8 cellular contexts compared by ENCODE assay signal in the genomic region with DNA sequence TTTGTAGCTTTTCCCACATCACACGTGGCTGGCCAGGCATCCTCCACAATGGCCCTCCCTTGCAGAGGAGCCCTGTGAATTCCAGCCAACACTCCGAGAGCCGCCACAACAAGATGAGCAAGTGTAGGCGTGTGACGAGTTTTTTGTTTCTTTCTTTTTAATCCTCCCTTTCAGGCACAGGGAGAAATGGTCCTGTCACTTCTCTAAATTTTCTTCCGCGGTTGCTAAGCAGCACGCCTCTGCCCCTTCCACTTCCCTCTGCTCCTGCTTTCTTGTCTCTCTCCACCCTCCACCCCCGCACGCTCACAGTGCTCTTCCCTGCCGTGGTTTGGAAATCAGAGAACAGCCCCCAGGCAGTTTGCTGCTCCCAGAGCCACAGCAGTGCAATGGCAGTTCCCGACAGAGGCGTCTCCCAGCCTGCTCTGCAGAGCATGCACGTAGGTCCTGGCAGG.
DNase-seq lines count a peak whose midpoint lies in the region; ATAC-seq and TF ChIP-seq lines count a peak whose summit lies in the region.

No MANE protein-coding gene starts in this region.

- no peak overlapping the region for H2BK120ac ChIP-seq in trophoblast cell (ENCODE audit: insufficient read depth, low read length, poor library complexity)

- DNase-seq in A172 (ENCODE audit: low spot score) (peak; percentile 38), HL-60 (ENCODE audit: low read depth in 1 of 2, low spot score in 1 of 2) (peak; percentile 7 to 46), adipocyte (ENCODE audit: low read depth) (peak; percentile 93), left ventricle myocardium inferior (peak; percentile 61), trophoblast cell (peak; percentile 44 to 68)

- H3K27me3 ChIP-seq in HL-60 (ENCODE audit: insufficient read depth, poor library complexity, severe bottlenecking) (no peaks in the 10 kb centered on the region), adipocyte (replicated peaks; ENCODE audit: control insufficient read depth, insufficient read depth, low read length) (no peaks in the 10 kb centered on the region), left ventricle myocardium inferior (ENCODE audit: low read depth) (no peaks in the 10 kb centered on the region), trophoblast cell (ENCODE audit: insufficient read depth, low read length) (no peaks in the 10 kb centered on the region)

- no peak overlapping the region for H3K4me3 ChIP-seq in HL-60 (replicated peaks; ENCODE audit: insufficient read depth, low read length)
- H3K4me3 ChIP-seq in adipocyte (ENCODE audit: low read length) = peak overlapping the region; percentile 81
- H3K4me3 ChIP-seq in left ventricle myocardium inferior = peak overlapping the region; percentile 52
- no peak overlapping the region for H3K4me3 ChIP-seq in trophoblast cell (ENCODE audit: low read depth, low read length)

- no peak overlapping the region for H2BK12ac ChIP-seq in trophoblast cell (ENCODE audit: low read length)

- H3K79me1 ChIP-seq in trophoblast cell (ENCODE audit: low read length) = no peaks in the 10 kb centered on the region

- no peaks in the 10 kb centered on the region for H3K79me2 ChIP-seq in trophoblast cell (ENCODE audit: control insufficient read depth, insufficient read depth, low read length, poor library complexity)

- H3K14ac ChIP-seq in trophoblast cell (ENCODE audit: low read length) = no peak overlapping the region

- intact Hi-C loops in left ventricle myocardium inferior (cut with micrococcal nuclease) = no loop called here

- H3K23ac ChIP-seq in trophoblast cell (ENCODE audit: low read length) = no peak overlapping the region

- no peak for ATAC-seq in HG03378 (IDR thresholded peaks at IDR 0.05; ENCODE audit: unreplicated experiment)
- no peak for ATAC-seq in HG03097 (IDR thresholded peaks at IDR 0.05; ENCODE audit: low FRiP score, unreplicated experiment)
- ATAC-seq in HG02759 (IDR thresholded peaks at IDR 0.05; ENCODE audit: unreplicated experiment) = no peak

- no peak overlapping the region for H2AK5ac ChIP-seq in trophoblast cell (ENCODE audit: low read length)

- H3K9me3 ChIP-seq in adipocyte (ENCODE audit: control insufficient read depth, low read length) = no peaks in the 10 kb centered on the region
- no peaks in the 10 kb centered on the region for H3K9me3 ChIP-seq in left ventricle myocardium inferior (replicated peaks)
- no peaks in the 10 kb centered on the region for H3K9me3 ChIP-seq in trophoblast cell (ENCODE audit: insufficient read depth, low read depth, low read length)

- peak overlapping the region; percentile 52 for H3K4me2 ChIP-seq in trophoblast cell (ENCODE audit: low read length)

- no peak overlapping the region for H3K4ac ChIP-seq in trophoblast cell (ENCODE audit: low read depth, low read length)

- no peak overlapping the region for H2BK5ac ChIP-seq in trophoblast cell (ENCODE audit: low read depth, low read length, poor library complexity)

- peaks cover 24% of the 10 kb centered on the region for H3K4me1 ChIP-seq in adipocyte (ENCODE audit: control insufficient read depth, insufficient read depth, low read length)
- peaks cover 70% of the 10 kb centered on the region for H3K4me1 ChIP-seq in left ventricle myocardium inferior
- peaks cover 6 to 17% of the 10 kb centered on the region in 2 experiments for H3K4me1 ChIP-seq in trophoblast cell (ENCODE audit: control insufficient read depth in 1 of 2, insufficient read depth in 2 of 2, low read length in 2 of 2)

- H3K27ac ChIP-seq in HL-60 (replicated peaks) (no peak overlapping the region), left ventricle myocardium inferior (replicated peaks) (peak overlapping the region; percentile 82), trophoblast cell (ENCODE audit: low read depth, low read length) (no peak overlapping the region)

- H3K9ac ChIP-seq in adipocyte (ENCODE audit: low read length) (peak overlapping the region; percentile 73), trophoblast cell (ENCODE audit: low read length) (no peak overlapping the region)

- H2AFZ ChIP-seq in trophoblast cell (ENCODE audit: insufficient read depth, low read length, poor library complexity) = peak overlapping the region; percentile 40

- no CpG with 5 or more reads among the region's 14 CpGs for WGBS in trophoblast cell (ENCODE audit: extremely low coverage, insufficient coverage, insufficient read length)

- TF ChIP-seq CTCF in HL-60 (IDR thresholded peaks at IDR 0.05; ENCODE audit: insufficient read depth, low read length) (no peak), left ventricle myocardium inferior (IDR thresholded peaks at IDR 0.05; ENCODE audit: borderline replicate concordance) (peak; percentile 31)

- no peak overlapping the region for H3K18ac ChIP-seq in trophoblast cell (ENCODE audit: low read length)

- no peaks in the 10 kb centered on the region for H3K36me3 ChIP-seq in adipocyte (ENCODE audit: control insufficient read depth, insufficient read depth, low read length, severe bottlenecking)
- no peaks in the 10 kb centered on the region for H3K36me3 ChIP-seq in left ventricle myocardium inferior
- no peaks in the 10 kb centered on the region for H3K36me3 ChIP-seq in trophoblast cell (ENCODE audit: control insufficient read depth in 1 of 2, insufficient read depth in 2 of 2, low read length in 2 of 2)

- no peak overlapping the region for H4K12ac ChIP-seq in trophoblast cell (ENCODE audit: low read depth, low read length)

- H4K8ac ChIP-seq in trophoblast cell (ENCODE audit: low read depth, low read length) = peak overlapping the region; percentile 8

- no peak overlapping the region for H4K91ac ChIP-seq in trophoblast cell (ENCODE audit: low read depth, low read length)

Comparison
In these comparisons a context has a peak if more than half of its experiments do, and no peak if none do; other contexts are left out.
1. DNase-seq: peak in every context shown above with its lines; median percentile 93 in adipocyte; 61 in left ventricle myocardium inferior; 56 in trophoblast cell; 38 in A172; 26 in HL-60.
2. H3K4me3 ChIP-seq: peak in adipocyte (single experiment) and left ventricle myocardium inferior (single experiment); none in HL-60 (single experiment) and trophoblast cell (single experiment).